In genomic region chr2:223950448-223951347, GRCh38 we compare ENCODE assay signal across 1 cellular context.
TF ChIP-seq lines count a peak whose summit lies in the region.

No MANE protein-coding gene starts in this region.

TF ChIP-seq in H1, 55 proteins besides CTCF, POLR2A, EP300 and RAD21:
- no peak for TF ChIP-seq POU5F1 (IDR thresholded peaks at IDR 0.05; ENCODE audit: low read depth, low read length)
- no peak for TF ChIP-seq GTF2F1 (IDR thresholded peaks at IDR 0.05; ENCODE audit: borderline replicate concordance, low read depth, low read length)
- TF ChIP-seq CHD2 (IDR thresholded peaks at IDR 0.05; ENCODE audit: low read length), result no peak
- no peak for TF ChIP-seq CREB1 (IDR thresholded peaks at IDR 0.05)
- TF ChIP-seq SAP30 (IDR thresholded peaks at IDR 0.05; ENCODE audit: insufficient read depth, insufficient replicate concordance, low read length), result no peak
- no peak for TF ChIP-seq SRF (IDR thresholded peaks at IDR 0.05; ENCODE audit: low read depth, low read length)
- TF ChIP-seq, protein P1, sequence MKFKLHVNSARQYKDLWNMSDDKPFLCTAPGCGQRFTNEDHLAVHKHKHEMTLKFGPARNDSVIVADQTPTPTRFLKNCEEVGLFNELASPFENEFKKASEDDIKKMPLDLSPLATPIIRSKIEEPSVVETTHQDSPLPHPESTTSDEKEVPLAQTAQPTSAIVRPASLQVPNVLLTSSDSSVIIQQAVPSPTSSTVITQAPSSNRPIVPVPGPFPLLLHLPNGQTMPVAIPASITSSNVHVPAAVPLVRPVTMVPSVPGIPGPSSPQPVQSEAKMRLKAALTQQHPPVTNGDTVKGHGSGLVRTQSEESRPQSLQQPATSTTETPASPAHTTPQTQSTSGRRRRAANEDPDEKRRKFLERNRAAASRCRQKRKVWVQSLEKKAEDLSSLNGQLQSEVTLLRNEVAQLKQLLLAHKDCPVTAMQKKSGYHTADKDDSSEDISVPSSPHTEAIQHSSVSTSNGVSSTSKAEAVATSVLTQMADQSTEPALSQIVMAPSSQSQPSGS (IDR thresholded peaks at IDR 0.05; ENCODE audit: low read length), result no peak
